29 cellular contexts compared by ENCODE assay signal in genomic region chr1:80657048-80657653, GRCh38.
DNase-seq lines count a peak whose midpoint lies in the region; ATAC-seq, FAIRE-seq and TF ChIP-seq lines count a peak whose summit lies in the region.
"Had no signal": no experiment of that assay in that cellular context is flagged by ENCODE, and none has a peak within 500 bp of the region (broad histone marks: within the 10 kb centered on the region; RNA-seq: fewer than 3 reads in every experiment).

No MANE protein-coding gene starts in this region.

- no peak overlapping the region for H3K4me3 ChIP-seq in GM23338
- H3K4me3 ChIP-seq in neural progenitor cell = no peak overlapping the region
- no peak overlapping the region for H3K4me3 ChIP-seq in MM.1S (ENCODE audit: low read length)
- H3K4me3 ChIP-seq: dorsolateral prefrontal cortex, heart right ventricle, pancreas, PC-9, spleen, upper lobe of right lung had no signal

- H3K36me3 ChIP-seq in GM23338 (ENCODE audit: insufficient read depth) (no peaks in the 10 kb centered on the region), neural progenitor cell (no peaks in the 10 kb centered on the region), MM.1S (replicated peaks; ENCODE audit: insufficient read depth, low read length) (no peaks in the 10 kb centered on the region)
- H3K36me3 ChIP-seq: heart right ventricle, pancreas, spleen, upper lobe of right lung had no signal

- H3K4me2 ChIP-seq in GM23338 (no peak overlapping the region), neural progenitor cell (peak overlapping the region; percentile 70), MM.1S (ENCODE audit: low read depth, low read length) (no peak overlapping the region)
- H3K4me2 ChIP-seq: PC-9 had no signal

- H3K9me3 ChIP-seq in neural progenitor cell (ENCODE audit: low read depth) = no peaks in the 10 kb centered on the region
- no peaks in the 10 kb centered on the region for H3K9me3 ChIP-seq in MM.1S (replicated peaks; ENCODE audit: insufficient read depth, low read length)
- H3K9me3 ChIP-seq: Caco-2, pancreas, upper lobe of right lung had no signal

- H3K4me3 Mint-ChIP-seq in GM23338 (no peak overlapping the region), neural progenitor cell (no peak overlapping the region)
- H3K4me3 Mint-ChIP-seq: activated naive CD4-positive, alpha-beta T cell treated with anti-CD3 and anti-CD28 coated beads, Interleukin-2, amount 50 U/mL, for 24 hours; CD14-positive monocyte; T-helper 2 cell treated with Interferon-gamma antibody and Interleukin-4, amounts not matched to agents 5 μg/mL and 100 μg/mL, for 36 hours had no signal

- no peak for TF ChIP-seq CTCF in GM23338 (conservative IDR thresholded peaks at IDR 0.05; ENCODE audit: low read depth in 2 of 2)
- no peak for TF ChIP-seq CTCF in neural progenitor cell (IDR thresholded peaks at IDR 0.05)
- TF ChIP-seq CTCF in MM.1S (IDR thresholded peaks at IDR 0.05; ENCODE audit: low read length) = no peak

- ATAC-seq in GM23338 (peak; percentile 43; the same call in 2 of the 3 replicates), HG02885 (IDR thresholded peaks at IDR 0.05; ENCODE audit: poor library complexity, unreplicated experiment) (no peak)
- ATAC-seq: heart right ventricle; right cardiac atrium; Right ventricle myocardium inferior; stimulated activated naive CD8-positive, alpha-beta T cell treated with anti-CD3 and anti-CD28 coated beads, Interleukin-15, Interleukin-2, amounts not matched to agents 100 U/mL and 50 U/mL, for 24 hours; upper lobe of right lung had no signal

- H3K4me1 Mint-ChIP-seq in GM23338 (peaks cover 27% of the 10 kb centered on the region), neural progenitor cell (peaks cover 35% of the 10 kb centered on the region)
- H3K4me1 Mint-ChIP-seq: activated naive CD4-positive, alpha-beta T cell treated with anti-CD3 and anti-CD28 coated beads, Interleukin-2, amount 50 U/mL, for 24 hours; CD14-positive monocyte had no signal

- H3K9me3 Mint-ChIP-seq in GM23338 (no peaks in the 10 kb centered on the region), neural progenitor cell (peaks cover 9% of the 10 kb centered on the region)

- H3K27ac ChIP-seq in GM23338 (ENCODE audit: low read depth) (peak overlapping the region; percentile 30; the same call in 1 of the 2 replicates), neural progenitor cell (peak overlapping the region; percentile 62), MM.1S (ENCODE audit: low read length) (no peak overlapping the region)
- H3K27ac ChIP-seq: dorsolateral prefrontal cortex, heart right ventricle, pancreas, PC-9, spleen, upper lobe of right lung had no signal

- H3K27ac Mint-ChIP-seq in GM23338 (peak overlapping the region; percentile 66; the same call in 1 of the 2 replicates), neural progenitor cell (no peak overlapping the region)
- H3K27ac Mint-ChIP-seq: activated naive CD4-positive, alpha-beta T cell treated with anti-CD3 and anti-CD28 coated beads, Interleukin-2, amount 50 U/mL, for 24 hours; CD14-positive monocyte; T-helper 2 cell treated with Interferon-gamma antibody and Interleukin-4, amounts not matched to agents 5 μg/mL and 100 μg/mL, for 36 hours had no signal

- DNase-seq in GM23338 (ENCODE audit: low spot score) (no peak), HuH-7 (ENCODE audit: low spot score) (peak; percentile 23), neural progenitor cell (ENCODE audit: low spot score) (no peak), MM.1S (no peak), SW480 (ENCODE audit: low spot score) (no peak)
- DNase-seq: activated CD4-positive, alpha-beta T cell treated with anti-CD3 and anti-CD28 coated beads for 48 hours; activated CD8-positive, alpha-beta memory T cell treated with anti-CD3 and anti-CD28 coated beads for 24 hours; amygdala; dorsolateral prefrontal cortex; heart right ventricle; NCI-H1092 treated with DMSO at 0.1 percent for 48 hours; NCI-H1694 treated with DMSO at 0.1 percent for 48 hours; NCI-H2171; NCI-H524 treated with DMSO at 0.1 percent for 48 hours; pancreas; PC-9; right cardiac atrium; spleen; stimulated activated CD4-positive, alpha-beta T cell treated with anti-CD3 and anti-CD28 coated beads, Interleukin-2, amount 100 ng/mL, for 24 hours; stimulated activated naive CD8-positive, alpha-beta T cell treated with anti-CD3 and anti-CD28 coated beads, Interleukin-15, Interleukin-2, amounts not matched to agents 100 U/mL and 50 U/mL, for 24 hours; upper lobe of right lung had no signal

- no peaks in the 10 kb centered on the region for H3K79me2 ChIP-seq in GM23338 (replicated peaks; ENCODE audit: insufficient read depth)
- no peaks in the 10 kb centered on the region for H3K79me2 ChIP-seq in neural progenitor cell (ENCODE audit: low read depth)
- no peaks in the 10 kb centered on the region for H3K79me2 ChIP-seq in MM.1S (ENCODE audit: low read length)

- H3F3A ChIP-seq in GM23338 (replicated peaks; ENCODE audit: low read depth) (no peaks in the 10 kb centered on the region), neural progenitor cell (ENCODE audit: low read depth) (peaks cover 15% of the 10 kb centered on the region), MM.1S (ENCODE audit: insufficient read depth, low read length) (no peaks in the 10 kb centered on the region)

- H4K20me1 ChIP-seq in GM23338 (replicated peaks; ENCODE audit: insufficient read depth) (no peaks in the 10 kb centered on the region), neural progenitor cell (ENCODE audit: low read depth) (no peaks in the 10 kb centered on the region), MM.1S (ENCODE audit: insufficient read depth, low read length) (no peaks in the 10 kb centered on the region)

- H2AFZ ChIP-seq in GM23338 = no peak overlapping the region
- no peak overlapping the region for H2AFZ ChIP-seq in neural progenitor cell (replicated peaks)
- H2AFZ ChIP-seq in MM.1S (ENCODE audit: low read length) = no peak overlapping the region
- H2AFZ ChIP-seq: PC-9 had no signal

- H3K4me1 ChIP-seq in GM23338 (ENCODE audit: insufficient read depth) (peaks cover 22% of the 10 kb centered on the region), neural progenitor cell (peaks cover 53% of the 10 kb centered on the region), MM.1S (ENCODE audit: low read length) (no peaks in the 10 kb centered on the region)
- H3K4me1 ChIP-seq: Caco-2, heart right ventricle, pancreas, spleen, upper lobe of right lung had no signal

- FAIRE-seq in islet of Langerhans (lab: Jason Lieb, UNC) = peak; percentile 89
- FAIRE-seq: frontal cortex, pancreas had no signal

- H3K27me3 ChIP-seq in GM23338 (ENCODE audit: insufficient read depth) (no peaks in the 10 kb centered on the region), neural progenitor cell (no peaks in the 10 kb centered on the region), MM.1S (replicated peaks; ENCODE audit: insufficient read depth, low read length) (no peaks in the 10 kb centered on the region)
- H3K27me3 ChIP-seq: dorsolateral prefrontal cortex, heart right ventricle, pancreas, spleen, upper lobe of right lung had no signal

- H3K27me3 Mint-ChIP-seq in GM23338 (ENCODE audit: insufficient read depth, low read depth, poor library complexity) (peaks cover 4% of the 10 kb centered on the region), neural progenitor cell (ENCODE audit: insufficient read depth, low read depth) (peaks cover 4% of the 10 kb centered on the region)
- H3K27me3 Mint-ChIP-seq: activated naive CD4-positive, alpha-beta T cell treated with anti-CD3 and anti-CD28 coated beads, Interleukin-2, amount 50 U/mL, for 24 hours had no signal

- no peak overlapping the region for H3K9ac ChIP-seq in neural progenitor cell
- no peak overlapping the region for H3K9ac ChIP-seq in MM.1S (ENCODE audit: low read length)

- H3K36me3 Mint-ChIP-seq in GM23338 (ENCODE audit: low read depth) (no peaks in the 10 kb centered on the region; the same call in 2 of the 3 replicates), neural progenitor cell (no peaks in the 10 kb centered on the region)
- H3K36me3 Mint-ChIP-seq: activated naive CD4-positive, alpha-beta T cell treated with anti-CD3 and anti-CD28 coated beads, Interleukin-2, amount 50 U/mL, for 24 hours; CD14-positive monocyte had no signal

- H3K9me2 ChIP-seq in GM23338 (ENCODE audit: insufficient read depth) = no peaks in the 10 kb centered on the region
- H3K9me2 ChIP-seq in MM.1S (replicated peaks; ENCODE audit: insufficient read depth, low read length) = no peaks in the 10 kb centered on the region

TF ChIP-seq in GM23338, 12 proteins besides CTCF, POLR2A, EP300 and RAD21 (continues in another document):
- no peak for TF ChIP-seq REST (IDR thresholded peaks at IDR 0.05; ENCODE audit: unreplicated experiment)
- TF ChIP-seq ZNF331 (CRISPR knock-in tag; IDR thresholded peaks at IDR 0.05; ENCODE audit: low read depth) = no peak
- TF ChIP-seq, protein P1, sequence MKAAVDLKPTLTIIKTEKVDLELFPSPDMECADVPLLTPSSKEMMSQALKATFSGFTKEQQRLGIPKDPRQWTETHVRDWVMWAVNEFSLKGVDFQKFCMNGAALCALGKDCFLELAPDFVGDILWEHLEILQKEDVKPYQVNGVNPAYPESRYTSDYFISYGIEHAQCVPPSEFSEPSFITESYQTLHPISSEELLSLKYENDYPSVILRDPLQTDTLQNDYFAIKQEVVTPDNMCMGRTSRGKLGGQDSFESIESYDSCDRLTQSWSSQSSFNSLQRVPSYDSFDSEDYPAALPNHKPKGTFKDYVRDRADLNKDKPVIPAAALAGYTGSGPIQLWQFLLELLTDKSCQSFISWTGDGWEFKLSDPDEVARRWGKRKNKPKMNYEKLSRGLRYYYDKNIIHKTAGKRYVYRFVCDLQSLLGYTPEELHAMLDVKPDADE (IDR thresholded peaks at IDR 0.05) = no peak
